ENCODE assay signal across 22 cellular contexts in the genomic region with DNA sequence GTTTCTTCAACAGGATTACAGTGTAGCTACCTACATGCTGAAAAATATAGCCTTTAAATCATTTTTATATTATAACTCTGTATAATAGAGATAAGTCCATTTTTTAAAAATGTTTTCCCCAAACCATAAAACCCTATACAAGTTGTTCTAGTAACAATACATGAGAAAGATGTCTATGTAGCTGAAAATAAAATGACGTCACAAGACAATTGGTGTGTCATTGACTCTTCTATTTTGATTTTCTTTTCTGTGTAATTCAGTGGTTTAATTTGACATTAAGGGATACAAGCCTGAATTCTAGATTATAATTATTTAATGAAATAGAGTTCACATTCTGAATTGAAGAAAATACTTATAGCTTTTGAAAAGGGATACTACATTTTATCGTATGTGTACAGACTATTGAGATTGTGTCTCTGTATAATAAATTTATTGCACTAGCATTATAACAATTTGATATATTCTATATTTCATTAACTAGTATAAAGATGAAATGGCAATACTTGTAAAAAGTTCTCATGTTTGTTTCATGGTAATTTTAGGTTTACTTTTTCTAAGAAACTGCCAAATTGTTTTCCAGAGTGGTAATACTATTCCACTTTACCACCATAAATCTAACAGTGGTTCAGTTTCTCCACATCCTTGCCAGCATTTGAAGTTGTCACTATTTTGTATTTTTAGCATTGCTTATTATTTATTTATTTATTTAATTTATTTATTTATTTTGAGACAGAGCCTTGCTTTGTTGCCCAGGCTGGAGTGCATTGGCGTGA.
"Had no signal": no experiment of that assay in that cellular context is flagged by ENCODE, and none has a peak within 500 bp of the region (broad histone marks: within the 10 kb centered on the region; RNA-seq: fewer than 3 reads in every experiment).

No MANE protein-coding gene starts in this region.

- H3K9me3 ChIP-seq: colonic mucosa, heart right ventricle, mucosa of descending colon, sigmoid colon, stomach, thoracic aorta, transverse colon had no signal

- H3K27me3 ChIP-seq: colonic mucosa, heart right ventricle, sigmoid colon, stomach, transverse colon had no signal

- H3K4me1 ChIP-seq: colonic mucosa, heart right ventricle, sigmoid colon, stomach had no signal

- DNase-seq: colonic mucosa; dermis blood vessel endothelial cell; endodermal cell; heart right ventricle; hypothalamus; kidney glomerular epithelial cell; mammary epithelial cell; mucosa of descending colon; naive thymus-derived CD8-positive, alpha-beta T cell; posterior cingulate gyrus; sigmoid colon; stimulated activated CD4-positive, alpha-beta T cell treated with anti-CD3 and anti-CD28 coated beads, Interleukin-2, amount 100 ng/mL, for 24 hours; stimulated activated CD4-positive, alpha-beta T cell treated with anti-CD3 and anti-CD28 coated beads, Interleukin-4, amount 100 ng/mL, for 4 hours; stimulated activated naive CD4-positive, alpha-beta T cell; stomach; substantia nigra; transverse colon had no signal

- H3K27ac ChIP-seq: colonic mucosa, heart right ventricle, sigmoid colon, skin epidermis, stomach, thoracic aorta, transverse colon had no signal

- FAIRE-seq: endothelial cell of umbilical vein, islet of Langerhans had no signal

- H3K36me3 ChIP-seq: colonic mucosa had no signal

- ATAC-seq: esophagus mucosa; heart right ventricle; mucosa of descending colon; naive thymus-derived CD8-positive, alpha-beta T cell had no signal

- H3K4me3 ChIP-seq: colonic mucosa, heart right ventricle, mucosa of descending colon, sigmoid colon, skin epidermis, stomach, thoracic aorta, transverse colon had no signal
